Comparison of ENCODE assay signal across 31 cellular contexts in genomic region chr6:124755321-124755720, GRCh38.
DNase-seq lines count a peak whose midpoint lies in the region; ATAC-seq, FAIRE-seq and TF ChIP-seq lines count a peak whose summit lies in the region.
"Had no signal": no experiment of that assay in that cellular context is flagged by ENCODE, and none has a peak within 500 bp of the region (broad histone marks: within the 10 kb centered on the region; RNA-seq: fewer than 3 reads in every experiment).

No MANE protein-coding gene starts in this region.

- no peaks in the 10 kb centered on the region for H3K9me3 ChIP-seq in HEK293 (ENCODE audit: control insufficient read depth, insufficient read depth, low read depth, low read length)
- H3K9me3 ChIP-seq in K562 (replicated peaks; ENCODE audit: control insufficient read depth, insufficient read depth, low read depth, low read length) = no peaks in the 10 kb centered on the region
- H3K9me3 ChIP-seq: A549; BE2C; BLaER1; BLaER1 treated with 17β-estradiol and CSF1 and Interleukin-3, amounts not matched to agents 10 nM and 100 nM; Caco-2 had no signal

- 4% methylated on average over 2 of the region's 2 CpGs for WGBS in K562 (ENCODE audit: insufficient coverage, low coverage, missing lambda C conversion rate)

- TF ChIP-seq EP300 in K562 (IDR thresholded peaks at IDR 0.05; ENCODE audit: low read length) = no peak

- no peak overlapping the region for H3K4me2 ChIP-seq in K562 (ENCODE audit: insufficient read depth, low read length)
- H3K4me2 ChIP-seq: A549; BLaER1; BLaER1 treated with 17β-estradiol and CSF1 and Interleukin-3, amounts not matched to agents 10 nM and 100 nM had no signal

- in situ Hi-C loops in K562 (cut with MboI) = no loop called here

- ATAC-seq in K562 = no peak
- ATAC-seq in GM21529 (IDR thresholded peaks at IDR 0.05; ENCODE audit: unreplicated experiment) = no peak
- ATAC-seq: A549; CD8-positive, alpha-beta T cell had no signal

- H3K9ac ChIP-seq in K562 (ENCODE audit: insufficient read depth in 1 of 2, low read depth in 2 of 2, low read length in 2 of 2) = no peak overlapping the region
- H3K9ac ChIP-seq: BLaER1; BLaER1 treated with 17β-estradiol and CSF1 and Interleukin-3, amounts not matched to agents 10 nM and 100 nM had no signal

- no peaks in the 10 kb centered on the region for H3K79me2 ChIP-seq in K562 (ENCODE audit: control insufficient read depth, insufficient read depth, low read length)

- intact Hi-C loops in K562 (cut with micrococcal nuclease) = no loop called here

- H3K4me3 ChIP-seq in HEK293 (ENCODE audit: low read depth, low read length) (no peak overlapping the region), K562 (no peak overlapping the region)
- H3K4me3 ChIP-seq: A549; BLaER1; BLaER1 treated with 17β-estradiol and CSF1 and Interleukin-3, amounts not matched to agents 10 nM and 100 nM had no signal

- H3K36me3 ChIP-seq in HEK293 (ENCODE audit: control insufficient read depth in 2 of 2, insufficient read depth in 1 of 2, low read length in 2 of 2) (no peaks in the 10 kb centered on the region), K562 (ENCODE audit: control insufficient read depth, insufficient read depth, low read length) (no peaks in the 10 kb centered on the region)
- H3K36me3 ChIP-seq: BE2C; BLaER1; BLaER1 treated with 17β-estradiol and CSF1 and Interleukin-3, amounts not matched to agents 10 nM and 100 nM had no signal

- FAIRE-seq in K562 (lab: Jason Lieb, UNC) = no peak
- FAIRE-seq: A204.1, A549, D721Med had no signal

- no TSS peak for BruUV-seq in K562 (replicated peaks; lab: Mats Ljungman, UMichigan)

- no peaks in the 10 kb centered on the region for H4K20me1 ChIP-seq in K562 (replicated peaks; ENCODE audit: control insufficient read depth, insufficient read depth, low read length)
- H4K20me1 ChIP-seq: BLaER1; BLaER1 treated with 17β-estradiol and CSF1 and Interleukin-3, amounts not matched to agents 10 nM and 100 nM had no signal

- no peak overlapping the region for H3K27ac ChIP-seq in HEK293 (ENCODE audit: extremely low read depth, low read depth, low read length)
- H3K27ac ChIP-seq in K562 (ENCODE audit: extremely low read depth, low read depth, low read length) = no peak overlapping the region
- H3K27ac ChIP-seq: 22Rv1; A549; BLaER1; BLaER1 treated with 17β-estradiol and CSF1 and Interleukin-3, amounts not matched to agents 10 nM and 100 nM; C4-2B had no signal

- TF ChIP-seq CTCF in HEK293 (tag by site-specific recombination; IDR thresholded peaks at IDR 0.05) (no peak), K562 (IDR thresholded peaks at IDR 0.05 in 2 of 3, conservative IDR thresholded peaks at IDR 0.05 in 1 of 3; ENCODE audit: insufficient read depth in 2 of 3, low read depth in 1 of 3, low read length in 3 of 3) (no peak)

- H3K9me1 ChIP-seq in K562 (ENCODE audit: control insufficient read depth, insufficient read depth, low read length) = no peaks in the 10 kb centered on the region

- H3K27me3 ChIP-seq in K562 (ENCODE audit: control insufficient read depth in 2 of 2, insufficient read depth in 2 of 2, low read length in 2 of 2) = no peaks in the 10 kb centered on the region
- H3K27me3 ChIP-seq: BE2C; BLaER1; BLaER1 treated with 17β-estradiol and CSF1 and Interleukin-3, amounts not matched to agents 10 nM and 100 nM had no signal

- no peak for TF ChIP-seq RAD21 in K562 (CRISPR knock-in tag; conservative IDR thresholded peaks at IDR 0.05 in 1 of 2, IDR thresholded peaks at IDR 0.05 in 1 of 2)

- no peak overlapping the region for H2AFZ ChIP-seq in K562 (ENCODE audit: low read depth, low read length)

- DNase-seq in K562 (ENCODE audit: extremely low read depth in 1 of 4, low spot score in 3 of 4) (no peak), pons (ENCODE audit: low spot score) (no peak)
- DNase-seq: 8988T; ACHN; AML-193; BE2C; C1 segment of cervical spinal cord; Caco-2; Calu3; CD4-positive, alpha-beta memory T cell; CD4-positive, alpha-beta T cell; CD4-positive, CD25-positive, alpha-beta regulatory T cell; CD8-positive, alpha-beta memory T cell; CD8-positive, alpha-beta T cell; COR-L47; DMS 273 treated with DMSO at 0.1 percent for 48 hours; DMS153; DMS53; DMS79; DMS79 treated with DMSO at 0.1 percent for 48 hours; DND-41; EL had no signal

- H3K4me1 ChIP-seq in HEK293 (ENCODE audit: control insufficient read depth, insufficient read depth, low read length) (peaks cover 4% of the 10 kb centered on the region; the same call in 1 of the 2 replicates), K562 (replicated peaks in 1 of 2; ENCODE audit: control insufficient read depth in 2 of 2, insufficient read depth in 2 of 2, low read length in 2 of 2) (no peaks in the 10 kb centered on the region)
- H3K4me1 ChIP-seq: A549, BE2C, BLaER1, Caco-2 had no signal

- CTCF ChIA-PET in HEK293 (lab: Yijun Ruan, JAX) (interaction anchor here (0.6 kb wide), 1 partner anchor 22 kb away, joined by 3 read pairs; no protein-coding TSS in a partner anchor), K562 (lab: Yijun Ruan, JAX; ENCODE audit: low intra/inter-chr PET ratio) (interaction anchor here (0.7 kb wide), 1 partner anchor 558 kb away, joined by 3 read pairs; no protein-coding TSS in a partner anchor)

- no peak for TF ChIP-seq POLR2A in K562 (conservative IDR thresholded peaks at IDR 0.05)

- POLR2A ChIA-PET in HEK293 (lab: Yijun Ruan, JAX) (no interaction called here), K562 (lab: Yijun Ruan, JAX) (no interaction called here)

TF ChIP-seq in HEK293, 187 proteins besides CTCF, POLR2A, EP300 and RAD21 (continues in another document):
- TF ChIP-seq MZF1 (tag by site-specific recombination; IDR thresholded peaks at IDR 0.05; ENCODE audit: borderline replicate concordance) (no peak), ZNF837 (tag by site-specific recombination; IDR thresholded peaks at IDR 0.05) (no peak), ZNF621 (tag by site-specific recombination; IDR thresholded peaks at IDR 0.05) (no peak), ZNF248 (tag by site-specific recombination; IDR thresholded peaks at IDR 0.05) (no peak), ZNF169 (tag by site-specific recombination; IDR thresholded peaks at IDR 0.05) (no peak), ZNF555 (tag by site-specific recombination; conservative IDR thresholded peaks at IDR 0.05) (no peak), ZNF146 (tag by site-specific recombination; IDR thresholded peaks at IDR 0.05) (peak; percentile 95)
- TF ChIP-seq, protein P1, sequence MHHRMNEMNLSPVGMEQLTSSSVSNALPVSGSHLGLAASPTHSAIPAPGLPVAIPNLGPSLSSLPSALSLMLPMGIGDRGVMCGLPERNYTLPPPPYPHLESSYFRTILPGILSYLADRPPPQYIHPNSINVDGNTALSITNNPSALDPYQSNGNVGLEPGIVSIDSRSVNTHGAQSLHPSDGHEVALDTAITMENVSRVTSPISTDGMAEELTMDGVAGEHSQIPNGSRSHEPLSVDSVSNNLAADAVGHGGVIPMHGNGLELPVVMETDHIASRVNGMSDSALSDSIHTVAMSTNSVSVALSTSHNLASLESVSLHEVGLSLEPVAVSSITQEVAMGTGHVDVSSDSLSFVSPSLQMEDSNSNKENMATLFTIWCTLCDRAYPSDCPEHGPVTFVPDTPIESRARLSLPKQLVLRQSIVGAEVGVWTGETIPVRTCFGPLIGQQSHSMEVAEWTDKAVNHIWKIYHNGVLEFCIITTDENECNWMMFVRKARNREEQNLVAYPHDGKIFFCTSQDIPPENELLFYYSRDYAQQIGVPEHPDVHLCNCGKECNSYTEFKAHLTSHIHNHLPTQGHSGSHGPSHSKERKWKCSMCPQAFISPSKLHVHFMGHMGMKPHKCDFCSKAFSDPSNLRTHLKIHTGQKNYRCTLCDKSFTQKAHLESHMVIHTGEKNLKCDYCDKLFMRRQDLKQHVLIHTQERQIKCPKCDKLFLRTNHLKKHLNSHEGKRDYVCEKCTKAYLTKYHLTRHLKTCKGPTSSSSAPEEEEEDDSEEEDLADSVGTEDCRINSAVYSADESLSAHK (tag by site-specific recombination; IDR thresholded peaks at IDR 0.05) = no peak
- TF ChIP-seq, protein P2, sequence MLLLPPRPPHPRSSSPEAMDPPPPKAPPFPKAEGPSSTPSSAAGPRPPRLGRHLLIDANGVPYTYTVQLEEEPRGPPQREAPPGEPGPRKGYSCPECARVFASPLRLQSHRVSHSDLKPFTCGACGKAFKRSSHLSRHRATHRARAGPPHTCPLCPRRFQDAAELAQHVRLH (tag by site-specific recombination; IDR thresholded peaks at IDR 0.05) = peak; percentile 78

TF ChIP-seq in K562, 482 proteins besides CTCF, POLR2A, EP300 and RAD21:
- TF ChIP-seq ZNF146 (CRISPR knock-in tag; IDR thresholded peaks at IDR 0.05; ENCODE audit: unreplicated experiment) = peak; percentile 58
- TF ChIP-seq, protein P3, sequence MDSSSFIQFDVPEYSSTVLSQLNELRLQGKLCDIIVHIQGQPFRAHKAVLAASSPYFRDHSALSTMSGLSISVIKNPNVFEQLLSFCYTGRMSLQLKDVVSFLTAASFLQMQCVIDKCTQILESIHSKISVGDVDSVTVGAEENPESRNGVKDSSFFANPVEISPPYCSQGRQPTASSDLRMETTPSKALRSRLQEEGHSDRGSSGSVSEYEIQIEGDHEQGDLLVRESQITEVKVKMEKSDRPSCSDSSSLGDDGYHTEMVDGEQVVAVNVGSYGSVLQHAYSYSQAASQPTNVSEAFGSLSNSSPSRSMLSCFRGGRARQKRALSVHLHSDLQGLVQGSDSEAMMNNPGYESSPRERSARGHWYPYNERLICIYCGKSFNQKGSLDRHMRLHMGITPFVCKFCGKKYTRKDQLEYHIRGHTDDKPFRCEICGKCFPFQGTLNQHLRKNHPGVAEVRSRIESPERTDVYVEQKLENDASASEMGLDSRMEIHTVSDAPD (CRISPR knock-in tag; IDR thresholded peaks at IDR 0.05) = no peak

Comparison
In these comparisons a context has a peak if more than half of its experiments do, and no peak if none do; other contexts are left out.
1. Of the 44 proteins assayed by ChIP-seq in both K562 and HEK293: peak only in K562: none; only in HEK293: none; in both: ZNF146; in neither: 43.